In genomic region chr4:1250527-1250812, GRCh38 we compare ENCODE assay signal across 10 cellular contexts. TPM values are rescaled to one million over a fixed set of nuclear protein-coding genes. Genes with fewer than 3 reads are reported as not detected.
DNase-seq lines count a peak whose midpoint lies in the region; ATAC-seq and TF ChIP-seq lines count a peak whose summit lies in the region.
"Had no signal": no experiment of that assay in that cellular context is flagged by ENCODE, and none has a peak within 500 bp of the region (broad histone marks: within the 10 kb centered on the region; RNA-seq: fewer than 3 reads in every experiment).

No MANE protein-coding gene starts in this region.

- no peak for TF ChIP-seq CTCF in WTC11 (IDR thresholded peaks at IDR 0.05)
- TF ChIP-seq CTCF in left ventricle myocardium inferior (IDR thresholded peaks at IDR 0.05; ENCODE audit: borderline replicate concordance), result no peak
- no peak for TF ChIP-seq CTCF in gastrocnemius medialis (IDR thresholded peaks at IDR 0.05 in 4 of 5, conservative IDR thresholded peaks at IDR 0.05 in 1 of 5)

- H3K4me1 ChIP-seq in GM23248 (ENCODE audit: insufficient read depth) (peaks cover 13% of the 10 kb centered on the region; the same call in 1 of the 2 replicates), left ventricle myocardium inferior (peaks cover 57% of the 10 kb centered on the region), gastrocnemius medialis (peaks cover 34 to 61% of the 10 kb centered on the region in 2 donors)

- no peak overlapping the region for H2AFZ ChIP-seq in GM23248

- CTCF ChIA-PET in WTC11 (lab: Charles Lee), result interaction anchor here (1.1 to 1.2 kb wide), 2 partner anchors 17 to 96 kb away, joined by 4 to 6 read pairs; partner anchors contain the start of gene UVSSA

- peaks cover 16% of the 10 kb centered on the region for H3K4me1 Mint-ChIP-seq in WTC11

- peaks cover 49% of the 10 kb centered on the region for H3K36me3 Mint-ChIP-seq in WTC11

- 0 out of 2 replicates have a peak, but pooled peaks cover 12% of the 10 kb centered on the region for H3F3A ChIP-seq in GM23248 (ENCODE audit: insufficient read depth)

- H3K27ac Mint-ChIP-seq in WTC11, result no peak overlapping the region

- H3K36me3 ChIP-seq in GM23248 (ENCODE audit: low read depth), result no peaks in the 10 kb centered on the region
- H3K36me3 ChIP-seq in left ventricle myocardium inferior, result no peaks in the 10 kb centered on the region
- no peaks in the 10 kb centered on the region for H3K36me3 ChIP-seq in gastrocnemius medialis

- peak overlapping the region; percentile 65 for H3K4me3 Mint-ChIP-seq in WTC11

- TF ChIP-seq POLR2A in gastrocnemius medialis (IDR thresholded peaks at IDR 0.05), result no peak
- no peak for TF ChIP-seq POLR2A in GM18505 (IDR thresholded peaks at IDR 0.05; ENCODE audit: borderline replicate concordance, extremely low read depth, insufficient read depth, insufficient read length)

- no peaks in the 10 kb centered on the region for H3K9me2 ChIP-seq in GM23248 (ENCODE audit: insufficient read depth)

- no peaks in the 10 kb centered on the region for H4K20me1 ChIP-seq in GM23248 (ENCODE audit: insufficient read depth)

- POLR2A ChIA-PET in WTC11 (lab: Charles Lee), result no interaction called here

- H3K9me3 Mint-ChIP-seq in WTC11, result peaks cover 51% of the 10 kb centered on the region

- 97 to 100% methylated on average over 7 of the region's 7 CpGs for WGBS in GM23248 (ENCODE audit: low coverage in 1 of 2, low lambda C conversion rate in 2 of 2, missing lambda C conversion rate in 2 of 2), 2 experiments

- H3K27me3 ChIP-seq in GM23248 (replicated peaks; ENCODE audit: insufficient read depth) (no peaks in the 10 kb centered on the region), left ventricle myocardium inferior (ENCODE audit: low read depth) (no peaks in the 10 kb centered on the region), gastrocnemius medialis (no peaks in the 10 kb centered on the region)

- no peaks in the 10 kb centered on the region for H3K9me3 ChIP-seq in GM23248 (ENCODE audit: low read depth)
- H3K9me3 ChIP-seq in left ventricle myocardium inferior (replicated peaks), result peaks cover 4% of the 10 kb centered on the region
- H3K9me3 ChIP-seq in gastrocnemius medialis, result no peaks in the 10 kb centered on the region

- H3K27me3 Mint-ChIP-seq in WTC11 (ENCODE audit: low read depth), result peaks cover 38% of the 10 kb centered on the region

- in situ Hi-C loops in GM23248 (cut with MboI) (no loop called here), gastrocnemius medialis (cut with MboI; ENCODE audit: low sequenced_read_pairs in 4 of 4) (loop anchor here in 3 of 4 donors (5.0 to 10.0 kb wide), 3 partner anchors 42 to 97 kb away; partner anchors contain the start of gene UVSSA (in 3 of the 3))

- no peak overlapping the region for H3K4me2 ChIP-seq in GM23248 (ENCODE audit: unreplicated experiment)

- H3K4me3 ChIP-seq in GM23248, result no peak overlapping the region
- H3K4me3 ChIP-seq in left ventricle myocardium inferior, result peak overlapping the region; percentile 74
- peak overlapping the region; percentile 68 to 85 (median 83) for H3K4me3 ChIP-seq in gastrocnemius medialis

- peaks cover 46% of the 10 kb centered on the region for H3K79me2 ChIP-seq in GM23248 (ENCODE audit: insufficient read depth)

- DNase-seq in GM23248 (no peak), WTC11 (ENCODE audit: low spot score) (no peak), left ventricle myocardium inferior (no peak), gastrocnemius medialis (no peak)
- DNase-seq: GOT3, KBM-7 had no signal

- intact Hi-C loops in left ventricle myocardium inferior (cut with micrococcal nuclease), result loop anchor here (10.0 kb wide), 1 partner anchor 94 kb away; the partner anchor contains the start of gene UVSSA
- intact Hi-C loops in gastrocnemius medialis (cut with DNase I; ENCODE audit: low total_unique reads), result no loop called here

- 0 out of 2 replicates have a peak overlapping the region, but pooled peaks have one; percentile 90 for H3K9ac ChIP-seq in GM23248

- ATAC-seq in WTC11, result no peak
- no peak for ATAC-seq in gastrocnemius medialis
- ATAC-seq in HG02798 (IDR thresholded peaks at IDR 0.05; ENCODE audit: poor library complexity, unreplicated experiment), result no peak
- no peak for ATAC-seq in HG03039 (IDR thresholded peaks at IDR 0.05; ENCODE audit: unreplicated experiment)
- ATAC-seq in GM18505 (IDR thresholded peaks at IDR 0.05; ENCODE audit: unreplicated experiment), result no peak
- ATAC-seq in HG03565 (IDR thresholded peaks at IDR 0.05; ENCODE audit: unreplicated experiment), result no peak

- H3K27ac ChIP-seq in GM23248, result peak overlapping the region; percentile 86
- peak overlapping the region; percentile 99 for H3K27ac ChIP-seq in left ventricle myocardium inferior (replicated peaks)
- peak overlapping the region; percentile 94 to 97 (median 96) for H3K27ac ChIP-seq in gastrocnemius medialis

TF ChIP-seq in WTC11, 78 proteins besides CTCF, POLR2A, EP300 and RAD21 (continues in another document):
- TF ChIP-seq, protein P1, sequence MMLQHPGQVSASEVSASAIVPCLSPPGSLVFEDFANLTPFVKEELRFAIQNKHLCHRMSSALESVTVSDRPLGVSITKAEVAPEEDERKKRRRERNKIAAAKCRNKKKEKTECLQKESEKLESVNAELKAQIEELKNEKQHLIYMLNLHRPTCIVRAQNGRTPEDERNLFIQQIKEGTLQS (CRISPR knock-in tag; conservative IDR thresholded peaks at IDR 0.05), result no peak
- TF ChIP-seq IRF2 (CRISPR knock-in tag; IDR thresholded peaks at IDR 0.05; ENCODE audit: borderline replicate concordance, low read depth), result no peak
- no peak for TF ChIP-seq HMGXB4 (CRISPR knock-in tag; IDR thresholded peaks at IDR 0.05)
- TF ChIP-seq ZNF425 (CRISPR knock-in tag; conservative IDR thresholded peaks at IDR 0.05), result no peak
- TF ChIP-seq ZNF263 (CRISPR knock-in tag; IDR thresholded peaks at IDR 0.05; ENCODE audit: low read depth), result no peak
- no peak for TF ChIP-seq TEAD4 (CRISPR knock-in tag; IDR thresholded peaks at IDR 0.05)
- TF ChIP-seq EMX1 (CRISPR knock-in tag; IDR thresholded peaks at IDR 0.05), result no peak
- TF ChIP-seq CBFB (CRISPR knock-in tag; IDR thresholded peaks at IDR 0.05; ENCODE audit: low read depth), result no peak
- no peak for TF ChIP-seq TEAD1 (CRISPR knock-in tag; IDR thresholded peaks at IDR 0.05)

RNA-seq across cellular contexts. Expression of gene CTBP1, which starts 1.5 kb away (rescaled TPM):
- 160 and 270 TPM in 2 replicates for total RNA-seq in GM23248 (2014; rRNA removed; shearing (Covaris generic))
- 40.1 and 44.6 TPM in 2 replicates for polyA plus RNA-seq in GM23248 (2016; fragmentation: Nextera tagmentation; extraction: Ambion mirVana)
- 143 to 167 TPM (median 159 TPM) in 3 replicates for total RNA-seq in WTC11 (2021)
- 112 TPM for total RNA-seq in left ventricle myocardium inferior
- total RNA-seq in gastrocnemius medialis, result 100 to 1,000 TPM; 126 to 224 (median 169) TPM

RNA-seq across cellular contexts. Expression of gene MAEA, which starts 39.2 kb away (rescaled TPM):
- 53.4 and 85.0 TPM in 2 replicates for total RNA-seq in GM23248 (2014; rRNA removed; shearing (Covaris generic))
- polyA plus RNA-seq in GM23248 (2016; fragmentation: Nextera tagmentation; extraction: Ambion mirVana), result 57.3 and 61.6 TPM in 2 replicates
- total RNA-seq in WTC11 (2021) (66.9 to 86.9 TPM (median 79.8 TPM) in 3 replicates), left ventricle myocardium inferior (49.5 TPM), gastrocnemius medialis (10 to 100 TPM; 30.0 to 42.7 (median 34.3) TPM)
